ENCODE assay signal across 8 cellular contexts in the genomic region with DNA sequence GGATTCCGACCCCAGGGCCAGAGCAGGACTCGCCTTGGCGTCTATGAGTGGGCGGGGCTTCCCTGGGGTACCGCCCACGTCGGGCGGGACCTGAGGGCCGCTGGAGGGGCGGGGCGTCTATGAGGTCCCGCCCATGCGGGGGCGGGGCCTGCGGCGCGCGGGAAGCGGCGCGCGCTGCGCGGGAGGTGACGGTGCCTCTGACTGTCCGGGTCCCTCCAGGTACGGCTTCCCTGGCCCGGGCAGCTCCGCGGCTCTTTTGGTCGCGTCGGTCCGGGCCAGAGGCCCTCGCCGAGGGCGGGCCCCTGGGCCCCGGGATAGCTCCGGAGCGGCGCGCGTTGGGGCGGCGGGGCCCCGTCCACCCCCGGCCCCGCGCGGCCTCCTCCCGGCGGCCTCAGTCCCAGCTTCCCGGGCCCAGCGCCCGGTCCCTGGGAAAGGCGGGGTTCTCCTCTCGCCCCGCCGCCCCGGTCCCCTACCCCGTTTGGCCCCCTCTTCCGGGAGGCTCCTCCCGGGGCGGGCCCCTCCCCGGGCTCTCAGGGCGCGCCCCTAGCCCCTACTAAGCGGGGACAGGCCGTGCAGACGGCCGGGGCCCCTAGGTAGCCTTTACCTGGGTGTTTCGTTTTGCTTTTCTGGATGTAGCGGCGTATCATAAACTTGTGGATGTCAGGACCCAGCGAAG. TPM values are rescaled to one million over a fixed set of nuclear protein-coding genes. Genes with fewer than 3 reads are reported as not detected.
DNase-seq lines count a peak whose midpoint lies in the region; ATAC-seq and TF ChIP-seq lines count a peak whose summit lies in the region.

A gene (plus strand): TSS at position 160 of the 676 bp plus-strand sequence. CDS start 745 bp downstream, outside the sequence.

- peak within 1 kb of the TSS; percentile 35 for H3K27ac Mint-ChIP-seq in Caco-2 (ENCODE audit: unreplicated experiment)

- no peaks in the 10 kb centered on the region for H3K27me3 Mint-ChIP-seq in Caco-2 (ENCODE audit: insufficient read depth, unreplicated experiment)

- ATAC-seq in GM21367 (IDR thresholded peaks at IDR 0.05; ENCODE audit: unreplicated experiment): peak; percentile 81

- POLR2A ChIA-PET in Caco-2 (lab: Charles Lee): no interaction called here

- BruUV-seq in Caco-2 (replicated peaks; lab: Mats Ljungman, UMichigan): no TSS peak

- H3K4me3 ChIP-seq in Caco-2 (ENCODE audit: low read depth, low read length) (peak within 1 kb of the TSS; percentile 52), HUES48 (ENCODE audit: low read depth, low read length) (peak within 1 kb of the TSS; percentile 64), muscle layer of duodenum (ENCODE audit: low read depth in 1 of 2, low read length in 2 of 2) (peak within 1 kb of the TSS; percentile 62 to 69)

- no peak for TF ChIP-seq CTCF in Caco-2 (IDR thresholded peaks at IDR 0.05; ENCODE audit: insufficient read depth in 1 of 2, low read depth in 1 of 2, low read length in 1 of 2, severe bottlenecking in 1 of 2, unreplicated experiment in 1 of 2)

- H3K36me3 Mint-ChIP-seq in Caco-2 (ENCODE audit: insufficient read depth, unreplicated experiment): peaks cover 20% of the 10 kb centered on the region

- intact Hi-C loops in Caco-2 (cut with micrococcal nuclease; ENCODE audit: unreplicated experiment): loop anchor here (5.0 kb wide), 1 partner anchor 243 kb away; no protein-coding TSS in a partner anchor

- H3K27ac ChIP-seq in HUES48 (ENCODE audit: low read depth, low read length) (peak within 1 kb of the TSS; percentile 47), muscle layer of duodenum (ENCODE audit: low read length) (no peak within 1 kb of the TSS)

- peak; percentile 82 to 90 for DNase-seq in Caco-2
- peak; percentile 96 for DNase-seq in OCI-M1 (lab: John Stamatoyannopoulos, UW)
- DNase-seq in activated T-cell treated with anti-CD3 and anti-CD28 coated beads for 4 hours: peak; percentile 74
- peak; percentile 87 to 94 for DNase-seq in erythroblast (lab: John Stamatoyannopoulos, UW)
- DNase-seq in stimulated activated CD8-positive, alpha-beta memory T cell treated with anti-CD3 and anti-CD28 coated beads, Interleukin-4, amount 100 ng/mL, for 48 hours: peak; percentile 90

- H3K36me3 ChIP-seq in Caco-2 (ENCODE audit: control insufficient read depth, insufficient read depth, low read length) (no peaks in the 10 kb centered on the region), HUES48 (ENCODE audit: control insufficient read depth, insufficient read depth, low read length) (peaks cover 8% of the 10 kb centered on the region), muscle layer of duodenum (ENCODE audit: control insufficient read depth in 1 of 2, insufficient read depth in 2 of 2, low read length in 2 of 2) (no peaks in the 10 kb centered on the region)

- peak within 1 kb of the TSS; percentile 80 for H3K9ac ChIP-seq in HUES48 (ENCODE audit: low read depth, low read length)

- H3K27me3 ChIP-seq in Caco-2 (replicated peaks; ENCODE audit: control insufficient read depth, insufficient read depth, low read length) (no peaks in the 10 kb centered on the region), HUES48 (ENCODE audit: control insufficient read depth, insufficient read depth, low read length) (no peaks in the 10 kb centered on the region), muscle layer of duodenum (ENCODE audit: low read depth, low read length) (no peaks in the 10 kb centered on the region)

- peak within 1 kb of the TSS; percentile 74 for H3K4me3 Mint-ChIP-seq in Caco-2 (ENCODE audit: unreplicated experiment)

- peaks cover 4% of the 10 kb centered on the region for H3K4me1 Mint-ChIP-seq in Caco-2 (ENCODE audit: low read depth, unreplicated experiment)

- H3K9me3 ChIP-seq in Caco-2 (no peaks in the 10 kb centered on the region), HUES48 (ENCODE audit: control insufficient read depth, insufficient read depth, low read length) (no peaks in the 10 kb centered on the region), muscle layer of duodenum (ENCODE audit: control insufficient read depth in 1 of 2, low read length in 2 of 2) (no peaks in the 10 kb centered on the region)

- TF ChIP-seq POLR2A in erythroblast (IDR thresholded peaks at IDR 0.05; ENCODE audit: low read length): peak; percentile 68

- H3K4me1 ChIP-seq in Caco-2: peaks cover 4% of the 10 kb centered on the region; the same call in 1 of the 2 replicates
- peaks cover 8% of the 10 kb centered on the region; the same call in 1 of the 2 replicates for H3K4me1 ChIP-seq in HUES48 (ENCODE audit: control insufficient read depth, insufficient read depth, low read length)
- H3K4me1 ChIP-seq in muscle layer of duodenum (ENCODE audit: control insufficient read depth in 1 of 2, insufficient read depth in 2 of 2, low read length in 2 of 2): peaks cover 0 to 4% of the 10 kb centered on the region in 2 donors

- CTCF ChIA-PET in Caco-2 (lab: Charles Lee): no interaction called here

- H3K9me3 Mint-ChIP-seq in Caco-2 (ENCODE audit: unreplicated experiment): no peaks in the 10 kb centered on the region

RNA-seq across cellular contexts. Expression of the gene that starts here (rescaled TPM):
- 16.4 and 18.7 TPM in 2 replicates for total RNA-seq in Caco-2 (2022)
